Comparison of ENCODE assay signal across 15 cellular contexts in the genomic region with DNA sequence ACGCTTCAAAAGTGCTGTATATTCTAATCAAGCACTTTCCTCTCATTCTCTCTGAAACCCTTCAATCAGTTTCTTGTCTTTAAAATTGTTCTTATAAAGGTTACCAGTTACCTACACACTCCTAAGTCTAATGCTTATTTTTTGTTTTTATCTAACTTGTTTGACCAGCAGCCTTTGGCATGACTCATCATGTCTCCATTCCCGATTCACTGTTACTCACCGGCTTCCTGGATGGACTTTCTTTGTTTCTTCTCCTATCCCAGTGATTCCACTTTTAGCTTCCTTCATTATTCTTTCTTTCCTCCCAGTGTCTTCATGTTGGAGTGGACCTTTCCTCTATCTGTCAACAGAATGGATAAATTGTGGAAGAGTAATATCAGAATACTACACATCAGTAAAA.
A peak's percentile ranks its signal among the peaks of the same experiment; 100 is the strongest.
DNase-seq lines count a peak whose midpoint lies in the region; ATAC-seq, FAIRE-seq and TF ChIP-seq lines count a peak whose summit lies in the region.
"Had no signal": no experiment of that assay in that cellular context is flagged by ENCODE, and none has a peak within 500 bp of the region (broad histone marks: within the 10 kb centered on the region; RNA-seq: fewer than 3 reads in every experiment).

No MANE protein-coding gene starts in this region.

- H3K4me3 ChIP-seq in fibroblast of the aortic adventitia (ENCODE audit: low read depth, low read length): no peak overlapping the region
- H3K4me3 ChIP-seq in kidney (ENCODE audit: low read length in 2 of 2): no peak overlapping the region

- H2BK20ac ChIP-seq in H9 (ENCODE audit: low read depth, low read length, poor library complexity, severe bottlenecking): no peak overlapping the region

- no peak overlapping the region for H3K14ac ChIP-seq in H9 (ENCODE audit: insufficient read depth, low read length)

- H3K36me3 Mint-ChIP-seq in H9 (ENCODE audit: insufficient read depth in 1 of 3, low read depth in 3 of 3): no peaks in the 10 kb centered on the region
- H3K36me3 Mint-ChIP-seq in natural killer cell treated with Interleukin-12 subunit alpha and Interleukin-12 subunit beta and Interleukin-15 and Interleukin-18, amount 100 ng/mL, for 72 hours: no peaks in the 10 kb centered on the region

- H3K4me2 ChIP-seq in H9 (ENCODE audit: insufficient read depth, insufficient read length, low read length): no peak overlapping the region

- H3K27me3 Mint-ChIP-seq in H9 (ENCODE audit: low read depth): no peaks in the 10 kb centered on the region
- peaks cover 20 to 29% of the 10 kb centered on the region in 2 donors for H3K27me3 Mint-ChIP-seq in natural killer cell treated with Interleukin-12 subunit alpha and Interleukin-12 subunit beta and Interleukin-15 and Interleukin-18, amount 100 ng/mL, for 72 hours

- POLR2A ChIA-PET in RWPE1 (lab: Yijun Ruan, JAX; ENCODE audit: low non-redundant PET): no interaction called here

- no peak overlapping the region for H3T11ph ChIP-seq in H9 (ENCODE audit: low read length)

- intact Hi-C loops in kidney (cut with DNase I): no loop called here

- no peak overlapping the region for H3K56ac ChIP-seq in H9 (ENCODE audit: insufficient read length, low read depth, low read length)

- no CpG with 5 or more reads among the region's 3 CpGs for WGBS in H9 (ENCODE audit: extremely low coverage, insufficient read length, low lambda C conversion rate)

- H3K79me1 ChIP-seq in H9 (ENCODE audit: insufficient read depth, low read depth, low read length, poor library complexity, severe bottlenecking): no peaks in the 10 kb centered on the region

- H3K27me3 ChIP-seq in H9 (ENCODE audit: insufficient read depth, low read length): no peaks in the 10 kb centered on the region

- TF ChIP-seq CTCF in RWPE1 (conservative IDR thresholded peaks at IDR 0.05; ENCODE audit: low read depth) (no peak), fibroblast of the aortic adventitia (IDR thresholded peaks at IDR 0.05; ENCODE audit: insufficient read depth, low read length) (no peak), H9 (conservative IDR thresholded peaks at IDR 0.05) (no peak), kidney (IDR thresholded peaks at IDR 0.05; ENCODE audit: borderline replicate concordance, extremely low read depth, insufficient read depth) (no peak)

- no peak for FAIRE-seq in kidney (lab: Jason Lieb, UNC)

- H3K4me1 Mint-ChIP-seq in H9: peaks cover 32 to 38% of the 10 kb centered on the region in 2 experiments
- no peaks in the 10 kb centered on the region for H3K4me1 Mint-ChIP-seq in natural killer cell treated with Interleukin-12 subunit alpha and Interleukin-12 subunit beta and Interleukin-15 and Interleukin-18, amount 100 ng/mL, for 72 hours (ENCODE audit: low read depth in 2 of 2)

- H3K4me1 ChIP-seq in H9 (ENCODE audit: insufficient read depth, low read length) (peaks cover 13% of the 10 kb centered on the region; the same call in 1 of the 2 replicates), kidney (ENCODE audit: control insufficient read depth in 1 of 2, insufficient read depth in 1 of 2, low read depth in 1 of 2, low read length in 2 of 2) (no peaks in the 10 kb centered on the region)

- H3K36me3 ChIP-seq in kidney (ENCODE audit: control insufficient read depth in 1 of 2, insufficient read depth in 2 of 2, low read length in 2 of 2): no peaks in the 10 kb centered on the region

- no peak overlapping the region for H4K91ac ChIP-seq in H9 (ENCODE audit: insufficient read length, low read depth, low read length)

- H2BK120ac ChIP-seq in H9 (ENCODE audit: low read depth, low read length, poor library complexity, severe bottlenecking): no peak overlapping the region

- H3K9me3 ChIP-seq in H9 (ENCODE audit: control insufficient read depth, low read depth, low read length) (no peaks in the 10 kb centered on the region), kidney (ENCODE audit: control insufficient read depth in 1 of 2, low read length in 2 of 2) (no peaks in the 10 kb centered on the region)

- H3K27ac Mint-ChIP-seq in H9: peak overlapping the region in 1 of 3 experiments; percentile 80; a peak in 2 of 7 replicates
- no peak overlapping the region for H3K27ac Mint-ChIP-seq in natural killer cell treated with Interleukin-12 subunit alpha and Interleukin-12 subunit beta and Interleukin-15 and Interleukin-18, amount 100 ng/mL, for 72 hours
- H3K27ac Mint-ChIP-seq: nephron progenitor cell had no signal

- H2BK15ac ChIP-seq in H9 (ENCODE audit: low read depth, low read length): no peak overlapping the region

- peak; percentile 8 for DNase-seq in GM04504 (ENCODE audit: low read depth)
- peak; percentile 81 for DNase-seq in RWPE1 (ENCODE audit: low spot score)
- DNase-seq in fibroblast of the aortic adventitia (ENCODE audit: low read depth): peak; percentile 77
- DNase-seq in pulmonary artery endothelial cell (ENCODE audit: low read depth, low spot score): peak; percentile 46
- DNase-seq in DMS79 (lab: John Stamatoyannopoulos, UW): no peak
- no peak for DNase-seq in H9
- DNase-seq in kidney: no peak
- DNase-seq in natural killer cell treated with Interleukin-12 subunit alpha and Interleukin-12 subunit beta and Interleukin-15 and Interleukin-18, amount 100 ng/mL, for 72 hours (ENCODE audit: low spot score): no peak
- DNase-seq: activated T-cell treated with anti-CD3 and anti-CD28 coated beads, Interleukin-2, amount 50 U/mL, for 48 hours; cerebellar nuclear complex; KG1; NCI-H2107; nephron progenitor cell had no signal

- H3K23ac ChIP-seq in H9 (ENCODE audit: insufficient read length, low read depth, low read length): no peak overlapping the region

- no peak for ATAC-seq in natural killer cell treated with Interleukin-12 subunit alpha and Interleukin-12 subunit beta and Interleukin-15 and Interleukin-18, amount 100 ng/mL, for 72 hours
- ATAC-seq: Panc1 had no signal

- H3K18ac ChIP-seq in H9 (ENCODE audit: insufficient read length, low read depth, low read length): no peak overlapping the region

- no peak overlapping the region for H3K4me3 Mint-ChIP-seq in H9
- H3K4me3 Mint-ChIP-seq in natural killer cell treated with Interleukin-12 subunit alpha and Interleukin-12 subunit beta and Interleukin-15 and Interleukin-18, amount 100 ng/mL, for 72 hours: no peak overlapping the region
- H3K4me3 Mint-ChIP-seq: nephron progenitor cell had no signal

- no peaks in the 10 kb centered on the region for H3K23me2 ChIP-seq in H9 (ENCODE audit: insufficient read length, low read depth, low read length, poor library complexity, severe bottlenecking)

- H4K20me1 ChIP-seq in H9 (ENCODE audit: control insufficient read depth, insufficient read depth, insufficient read length): no peaks in the 10 kb centered on the region

- H3K9ac ChIP-seq in H9 (ENCODE audit: extremely low read depth, insufficient read length, low read length) (no peak overlapping the region), kidney (ENCODE audit: low read length in 2 of 2) (no peak overlapping the region)

- no peak overlapping the region for H2AK5ac ChIP-seq in H9 (ENCODE audit: insufficient read length, low read length)

- no peaks in the 10 kb centered on the region for H3K9me3 Mint-ChIP-seq in H9
- H3K9me3 Mint-ChIP-seq in natural killer cell treated with Interleukin-12 subunit alpha and Interleukin-12 subunit beta and Interleukin-15 and Interleukin-18, amount 100 ng/mL, for 72 hours: no peaks in the 10 kb centered on the region
- H3K9me3 Mint-ChIP-seq: nephron progenitor cell had no signal

- H4K8ac ChIP-seq in H9 (replicated peaks; ENCODE audit: insufficient read length, low read depth, low read length): no peak overlapping the region

- no peaks in the 10 kb centered on the region for H3K79me2 ChIP-seq in H9 (ENCODE audit: insufficient read depth, low read length)

- no peak overlapping the region for H2BK5ac ChIP-seq in H9 (ENCODE audit: insufficient read length, low read length)

- no peak overlapping the region for H2BK12ac ChIP-seq in H9 (ENCODE audit: insufficient read length, low read depth, low read length)

- CTCF ChIA-PET in RWPE1 (lab: Yijun Ruan, JAX): interaction anchor here (0.5 to 0.7 kb wide), 3 partner anchors 40 to 703 kb away, joined by 3 to 4 read pairs (median 3); no protein-coding TSS in a partner anchor

- no peak overlapping the region for H3K27ac ChIP-seq in RWPE1
- no peak overlapping the region for H3K27ac ChIP-seq in H9 (ENCODE audit: insufficient read length, low read depth, low read length)
- H3K27ac ChIP-seq in kidney (ENCODE audit: low read depth in 2 of 2, low read length in 2 of 2): no peak overlapping the region
- H3K27ac ChIP-seq: VCaP had no signal

- H2AFZ ChIP-seq in H9 (ENCODE audit: low read length): no peak overlapping the region

- H4K5ac ChIP-seq in H9 (ENCODE audit: insufficient read length, low read depth, low read length): no peak overlapping the region

- H3K4ac ChIP-seq in H9 (ENCODE audit: low read depth, low read length): no peak overlapping the region

Comparison
In these comparisons a context has a peak if more than half of its experiments do, and no peak if none do; other contexts are left out.
1. DNase-seq: peak in GM04504 (single experiment), RWPE1 (single experiment), fibroblast of the aortic adventitia (single experiment) and pulmonary artery endothelial cell (single experiment); none in DMS79 (single experiment), H9 (single experiment), kidney (single experiment) and natural killer cell treated with Interleukin-12 subunit alpha and Interleukin-12 subunit beta and Interleukin-15 and Interleukin-18, amount 100 ng/mL, for 72 hours (single experiment).